Comparison of ENCODE assay signal across 8 cellular contexts in the genomic region with DNA sequence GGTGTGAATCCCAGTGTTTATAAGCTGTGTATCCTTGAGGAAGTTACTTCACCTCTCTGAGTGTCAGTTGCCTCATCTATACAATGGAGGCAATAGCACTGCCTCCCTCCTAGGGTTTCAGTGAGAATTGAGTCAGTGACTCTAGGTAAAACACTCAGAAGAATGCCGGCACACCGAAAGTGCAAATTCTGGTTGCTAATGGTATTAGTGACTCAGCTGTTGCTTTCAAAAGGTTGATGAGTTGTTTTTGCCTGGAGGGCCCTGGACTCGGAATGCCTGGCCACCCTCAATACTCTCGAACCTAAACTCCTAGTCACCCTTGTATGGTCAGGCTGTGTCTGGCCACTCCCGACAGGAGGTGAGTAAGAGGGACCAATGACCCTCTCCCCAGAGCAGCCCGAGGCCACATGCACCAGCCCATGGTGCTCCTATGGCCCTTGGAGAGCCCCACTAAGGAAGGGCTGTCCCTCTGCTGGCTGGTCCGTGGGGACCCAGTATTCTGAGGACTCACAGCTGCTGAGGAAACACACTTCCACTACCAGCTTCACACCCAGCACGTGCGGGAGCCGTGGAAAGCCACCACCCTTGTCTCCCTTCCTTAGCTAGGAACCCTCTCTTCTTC.
A peak's percentile ranks its signal among the peaks of the same experiment; 100 is the strongest.
DNase-seq lines count a peak whose midpoint lies in the region; ATAC-seq lines count a peak whose summit lies in the region.

No MANE protein-coding gene starts in this region.

- no peaks in the 10 kb centered on the region for H3K36me3 Mint-ChIP-seq in T-helper 2 cell treated with Interferon-gamma antibody and Interleukin-4, amounts not matched to agents 5 μg/mL and 100 μg/mL, for 36 hours (ENCODE audit: low read depth)
- H3K36me3 Mint-ChIP-seq in naive thymus-derived CD8-positive, alpha-beta T cell, result no peaks in the 10 kb centered on the region

- no peak for DNase-seq in stimulated activated naive CD8-positive, alpha-beta T cell treated with anti-CD3 and anti-CD28 coated beads, Interleukin-15, Interleukin-2, amounts not matched to agents 100 U/mL and 50 U/mL, for 24 hours
- no peak for DNase-seq in stimulated activated naive CD8-positive, alpha-beta T cell treated with anti-CD3 and anti-CD28 coated beads, Interleukin-15, amount 100 ng/mL, for 72 hours
- no peak for DNase-seq in T-helper 2 cell treated with Interferon-gamma antibody and Interleukin-4, amounts not matched to agents 5 μg/mL and 100 μg/mL, for 36 hours (ENCODE audit: low spot score)
- no peak for DNase-seq in naive thymus-derived CD8-positive, alpha-beta T cell
- DNase-seq in DMS 273 treated with DMSO at 0.1 percent for 48 hours (lab: John Stamatoyannopoulos, UW) (no peak), GDM1 (lab: John Stamatoyannopoulos, UW) (no peak)

- H3K27ac Mint-ChIP-seq in stimulated activated naive CD8-positive, alpha-beta T cell treated with anti-CD3 and anti-CD28 coated beads, Interleukin-15, amount 100 ng/mL, for 72 hours, result no peak overlapping the region
- no peak overlapping the region for H3K27ac Mint-ChIP-seq in T-helper 2 cell treated with Interferon-gamma antibody and Interleukin-4, amounts not matched to agents 5 μg/mL and 100 μg/mL, for 36 hours
- H3K27ac Mint-ChIP-seq in naive thymus-derived CD8-positive, alpha-beta T cell, result no peak overlapping the region

- H3K27ac ChIP-seq in HUES48 (ENCODE audit: low read depth, low read length) (peak overlapping the region; percentile 77), esophagus (ENCODE audit: low read depth in 2 of 2, low read length in 1 of 2) (peak overlapping the region; percentile 54 to 95)

- POLR2A ChIA-PET in naive thymus-derived CD8-positive, alpha-beta T cell (lab: Charles Lee), result interaction anchor here (0.7 kb wide), 1 partner anchor 19 kb away, joined by 3 read pairs; no protein-coding TSS in a partner anchor

- H3K4me3 Mint-ChIP-seq in stimulated activated naive CD8-positive, alpha-beta T cell treated with anti-CD3 and anti-CD28 coated beads, Interleukin-15, amount 100 ng/mL, for 72 hours, result no peak overlapping the region
- H3K4me3 Mint-ChIP-seq in T-helper 2 cell treated with Interferon-gamma antibody and Interleukin-4, amounts not matched to agents 5 μg/mL and 100 μg/mL, for 36 hours, result no peak overlapping the region
- no peak overlapping the region for H3K4me3 Mint-ChIP-seq in naive thymus-derived CD8-positive, alpha-beta T cell

- no peak overlapping the region for H3K9ac ChIP-seq in HUES48 (ENCODE audit: low read depth, low read length)

- H3K4me1 ChIP-seq in HUES48 (ENCODE audit: control insufficient read depth, insufficient read depth, low read length) (peaks cover 38% of the 10 kb centered on the region), esophagus (ENCODE audit: control insufficient read depth in 2 of 2, insufficient read depth in 2 of 2, low read length in 1 of 2) (peaks cover 6 to 13% of the 10 kb centered on the region in 2 donors)

- H3K27me3 ChIP-seq in HUES48 (ENCODE audit: control insufficient read depth, insufficient read depth, low read length), result no peaks in the 10 kb centered on the region
- no peaks in the 10 kb centered on the region for H3K27me3 ChIP-seq in esophagus (ENCODE audit: control insufficient read depth in 1 of 2, insufficient read depth in 2 of 2, low read length in 2 of 2)

- peaks cover 34% of the 10 kb centered on the region for H3K27me3 Mint-ChIP-seq in stimulated activated naive CD8-positive, alpha-beta T cell treated with anti-CD3 and anti-CD28 coated beads, Interleukin-15, amount 100 ng/mL, for 72 hours
- peaks cover 14% of the 10 kb centered on the region for H3K27me3 Mint-ChIP-seq in T-helper 2 cell treated with Interferon-gamma antibody and Interleukin-4, amounts not matched to agents 5 μg/mL and 100 μg/mL, for 36 hours (ENCODE audit: low read depth)
- peaks cover 0 to 12% (median 4%) of the 10 kb centered on the region in 5 donors for H3K27me3 Mint-ChIP-seq in naive thymus-derived CD8-positive, alpha-beta T cell

- no peaks in the 10 kb centered on the region for H3K9me3 Mint-ChIP-seq in stimulated activated naive CD8-positive, alpha-beta T cell treated with anti-CD3 and anti-CD28 coated beads, Interleukin-15, amount 100 ng/mL, for 72 hours
- H3K9me3 Mint-ChIP-seq in T-helper 2 cell treated with Interferon-gamma antibody and Interleukin-4, amounts not matched to agents 5 μg/mL and 100 μg/mL, for 36 hours, result no peaks in the 10 kb centered on the region
- no peaks in the 10 kb centered on the region for H3K9me3 Mint-ChIP-seq in naive thymus-derived CD8-positive, alpha-beta T cell

- ATAC-seq in stimulated activated naive CD8-positive, alpha-beta T cell treated with anti-CD3 and anti-CD28 coated beads, Interleukin-15, Interleukin-2, amounts not matched to agents 100 U/mL and 50 U/mL, for 24 hours, result peak; percentile 12
- ATAC-seq in stimulated activated naive CD8-positive, alpha-beta T cell treated with anti-CD3 and anti-CD28 coated beads, Interleukin-15, amount 100 ng/mL, for 72 hours, result no peak
- no peak for ATAC-seq in naive thymus-derived CD8-positive, alpha-beta T cell

- peaks cover 6% of the 10 kb centered on the region for H3K4me1 Mint-ChIP-seq in stimulated activated naive CD8-positive, alpha-beta T cell treated with anti-CD3 and anti-CD28 coated beads, Interleukin-15, amount 100 ng/mL, for 72 hours
- H3K4me1 Mint-ChIP-seq in T-helper 2 cell treated with Interferon-gamma antibody and Interleukin-4, amounts not matched to agents 5 μg/mL and 100 μg/mL, for 36 hours (ENCODE audit: low read depth), result no peaks in the 10 kb centered on the region
- H3K4me1 Mint-ChIP-seq in naive thymus-derived CD8-positive, alpha-beta T cell, result peaks cover 0 to 21% (median 2%) of the 10 kb centered on the region in 4 donors

- H3K4me3 ChIP-seq in HUES48 (ENCODE audit: low read depth, low read length) (no peak overlapping the region), esophagus (ENCODE audit: low read depth in 1 of 2, low read length in 2 of 2) (no peak overlapping the region)

- no peaks in the 10 kb centered on the region for H3K9me3 ChIP-seq in HUES48 (ENCODE audit: control insufficient read depth, insufficient read depth, low read length)
- H3K9me3 ChIP-seq in esophagus (ENCODE audit: control insufficient read depth in 2 of 2, insufficient read depth in 1 of 2, low read depth in 1 of 2, low read length in 1 of 2), result no peaks in the 10 kb centered on the region

- 46 to 63% methylated on average over 10 of the region's 10 CpGs for WGBS in esophagus, 2 donors

- H3K36me3 ChIP-seq in HUES48 (ENCODE audit: control insufficient read depth, insufficient read depth, low read length), result no peaks in the 10 kb centered on the region
- no peaks in the 10 kb centered on the region for H3K36me3 ChIP-seq in esophagus (ENCODE audit: control insufficient read depth in 2 of 2, insufficient read depth in 2 of 2, low read length in 1 of 2)
